In the genomic region with DNA sequence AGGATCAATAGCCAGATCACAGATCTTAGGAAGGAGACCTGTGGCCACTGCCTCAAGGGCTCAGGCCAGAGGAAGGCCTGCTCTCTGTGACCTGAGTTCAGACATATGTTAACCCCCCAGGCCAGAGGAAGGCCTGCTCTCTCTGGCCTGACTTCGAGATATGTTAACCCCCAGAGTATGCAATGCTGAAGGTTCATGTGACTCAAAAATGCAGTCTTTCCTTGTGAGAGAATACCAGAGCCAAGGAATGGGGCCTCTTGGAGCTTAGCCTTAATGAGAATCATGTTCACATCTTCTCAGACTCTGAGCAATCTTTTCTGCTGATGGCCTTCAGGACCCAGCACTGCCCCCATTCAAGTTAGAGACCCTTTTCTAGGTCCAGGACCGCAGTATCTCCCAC, we compare ENCODE assay signal across 11 cellular contexts. TPM values are rescaled to one million over a fixed set of nuclear protein-coding genes. Genes with fewer than 3 reads are reported as not detected.
DNase-seq lines count a peak whose midpoint lies in the region; ATAC-seq and TF ChIP-seq lines count a peak whose summit lies in the region.
"Had no signal": no experiment of that assay in that cellular context is flagged by ENCODE, and none has a peak within 500 bp of the region (broad histone marks: within the 10 kb centered on the region; RNA-seq: fewer than 3 reads in every experiment).

No MANE protein-coding gene starts in this region.

- no peaks in the 10 kb centered on the region for H3K27me3 Mint-ChIP-seq in naive thymus-derived CD8-positive, alpha-beta T cell

- peak overlapping the region in 2 of 10 donors; percentile 52 to 63 for H3K27ac Mint-ChIP-seq in naive thymus-derived CD8-positive, alpha-beta T cell

- H3K4me1 Mint-ChIP-seq in naive thymus-derived CD8-positive, alpha-beta T cell, result peaks cover 37 to 70% (median 69%) of the 10 kb centered on the region in 4 donors

- peaks cover 8 to 33% (median 29%) of the 10 kb centered on the region in 3 donors for H3K36me3 Mint-ChIP-seq in naive thymus-derived CD8-positive, alpha-beta T cell

- peak; percentile 57 for DNase-seq in activated CD8-positive, alpha-beta memory T cell treated with anti-CD3 and anti-CD28 coated beads for 24 hours
- no peak for DNase-seq in activated CD8-positive, alpha-beta memory T cell treated with anti-CD3 and anti-CD28 coated beads, Interleukin-2, amount 50 U/mL, for 48 hours
- peak; percentile 44 for DNase-seq in kidney tubule cell (ENCODE audit: low spot score)
- DNase-seq in thoracic aorta (ENCODE audit: low spot score), result no peak
- DNase-seq in NCI-H526 (lab: John Stamatoyannopoulos, UW), result no peak
- no peak for DNase-seq in hippocampal formation (lab: John Stamatoyannopoulos, UW)
- DNase-seq in naive thymus-derived CD8-positive, alpha-beta T cell, result no peak
- DNase-seq: activated effector memory CD4-positive, alpha-beta T cell treated with anti-CD3 and anti-CD28 coated beads, Interleukin-2, amount 50 U/mL, for 16 hours; AML-193; occipital lobe had no signal

- H3K27ac ChIP-seq in angular gyrus (ENCODE audit: low read depth, low read length), result peak overlapping the region; percentile 29
- peak overlapping the region; percentile 65 to 75 for H3K27ac ChIP-seq in thoracic aorta

- no peaks in the 10 kb centered on the region for H3K9me3 ChIP-seq in thoracic aorta

- no peak for ATAC-seq in thoracic aorta (ENCODE audit: insufficient number of reproducible peaks, low FRiP score, low read depth)
- ATAC-seq in naive thymus-derived CD8-positive, alpha-beta T cell, result no peak

- H3K4me3 ChIP-seq in thoracic aorta, result no peak overlapping the region

- H3K4me3 Mint-ChIP-seq in naive thymus-derived CD8-positive, alpha-beta T cell, result no peak overlapping the region

- H3K4me1 ChIP-seq in thoracic aorta (ENCODE audit: control insufficient read depth in 1 of 2, low read depth in 2 of 2), result peaks cover 78 to 83% of the 10 kb centered on the region in 2 donors

- peaks cover 0 to 1% (median 0%) of the 10 kb centered on the region in 9 donors for H3K9me3 Mint-ChIP-seq in naive thymus-derived CD8-positive, alpha-beta T cell

- POLR2A ChIA-PET in naive thymus-derived CD8-positive, alpha-beta T cell (lab: Charles Lee), result no interaction called here

- TF ChIP-seq CTCF in thoracic aorta (IDR thresholded peaks at IDR 0.05), result no peak

- H3K36me3 ChIP-seq in thoracic aorta, result no peaks in the 10 kb centered on the region

- no peaks in the 10 kb centered on the region for H3K27me3 ChIP-seq in thoracic aorta (replicated peaks; ENCODE audit: insufficient read depth)

RNA-seq across cellular contexts. Expression of a gene that starts 36.7 kb away (rescaled TPM):
- total RNA-seq in thoracic aorta, result 10 to 100 TPM; 59.6 to 67.7 TPM
- total RNA-seq in naive thymus-derived CD8-positive, alpha-beta T cell, result 10 to 100 TPM; 31.8 to 35.4 TPM
- polyA plus RNA-seq in naive thymus-derived CD8-positive, alpha-beta T cell, result 10 to 100 TPM; 12.2 to 14.5 (median 14.5) TPM

Comparison
In these comparisons a context has a peak if more than half of its experiments do, and no peak if none do; other contexts are left out.
1. DNase-seq: peak in activated CD8-positive, alpha-beta memory T cell treated with anti-CD3 and anti-CD28 coated beads for 24 hours (single experiment) and kidney tubule cell (single experiment); none in activated CD8-positive, alpha-beta memory T cell treated with anti-CD3 and anti-CD28 coated beads, Interleukin-2, amount 50 U/mL, for 48 hours (single experiment), thoracic aorta (single experiment), NCI-H526 (0 of 2), hippocampal formation (0 of 2) and naive thymus-derived CD8-positive, alpha-beta T cell (0 of 10).